Comparison of ENCODE assay signal across 2 cellular contexts in the genomic region with DNA sequence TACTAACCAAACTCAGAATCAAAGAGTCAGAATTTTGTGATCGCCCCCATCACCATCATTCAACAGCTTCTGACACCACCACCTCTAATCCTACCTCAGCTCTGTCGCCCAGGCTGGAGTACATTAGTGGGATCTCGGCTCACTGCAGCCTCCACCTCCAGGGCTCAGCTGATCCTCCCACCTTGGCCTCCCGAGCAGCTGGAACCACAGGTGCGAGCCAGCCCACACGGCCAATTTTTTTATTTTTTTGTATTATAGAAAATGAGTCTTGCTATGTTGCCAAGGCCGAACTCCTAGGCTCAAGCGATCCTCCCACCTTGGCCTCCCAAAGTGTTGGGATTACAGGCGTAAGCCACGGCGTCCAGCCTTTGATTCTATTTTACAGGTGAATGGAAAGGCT.
TF ChIP-seq lines count a peak whose summit lies in the region.

No MANE protein-coding gene starts in this region.

TF ChIP-seq in K562, 482 proteins besides CTCF, POLR2A, EP300 and RAD21 (continued from another document):
- TF ChIP-seq ZNF586 (CRISPR knock-in tag; conservative IDR thresholded peaks at IDR 0.05) (no peak), MTF1 (CRISPR knock-in tag; IDR thresholded peaks at IDR 0.05; ENCODE audit: borderline replicate concordance) (no peak), NCOR1 (IDR thresholded peaks at IDR 0.05) (no peak), TBP (optimal IDR thresholded peaks at IDR 0.05; ENCODE audit: low read depth, low read length) (no peak), NFIC (IDR thresholded peaks at IDR 0.05) (no peak), MCM2 (IDR thresholded peaks at IDR 0.05; ENCODE audit: low read depth) (no peak), RB1 (IDR thresholded peaks at IDR 0.05; ENCODE audit: low read depth) (no peak), NR3C1 (CRISPR knock-in tag; IDR thresholded peaks at IDR 0.05) (no peak), RUNX1 (IDR thresholded peaks at IDR 0.05; ENCODE audit: low read depth) (no peak), SRSF1 (IDR thresholded peaks at IDR 0.05; ENCODE audit: low read depth, low read length) (no peak)
- TF ChIP-seq, protein P1, sequence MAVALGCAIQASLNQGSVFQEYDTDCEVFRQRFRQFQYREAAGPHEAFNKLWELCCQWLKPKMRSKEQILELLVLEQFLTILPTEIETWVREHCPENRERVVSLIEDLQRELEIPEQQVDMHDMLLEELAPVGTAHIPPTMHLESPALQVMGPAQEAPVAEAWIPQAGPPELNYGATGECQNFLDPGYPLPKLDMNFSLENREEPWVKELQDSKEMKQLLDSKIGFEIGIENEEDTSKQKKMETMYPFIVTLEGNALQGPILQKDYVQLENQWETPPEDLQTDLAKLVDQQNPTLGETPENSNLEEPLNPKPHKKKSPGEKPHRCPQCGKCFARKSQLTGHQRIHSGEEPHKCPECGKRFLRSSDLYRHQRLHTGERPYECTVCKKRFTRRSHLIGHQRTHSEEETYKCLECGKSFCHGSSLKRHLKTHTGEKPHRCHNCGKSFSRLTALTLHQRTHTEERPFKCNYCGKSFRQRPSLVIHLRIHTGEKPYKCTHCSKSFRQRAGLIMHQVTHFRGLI (CRISPR knock-in tag; IDR thresholded peaks at IDR 0.05) = no peak
- TF ChIP-seq, protein P2, sequence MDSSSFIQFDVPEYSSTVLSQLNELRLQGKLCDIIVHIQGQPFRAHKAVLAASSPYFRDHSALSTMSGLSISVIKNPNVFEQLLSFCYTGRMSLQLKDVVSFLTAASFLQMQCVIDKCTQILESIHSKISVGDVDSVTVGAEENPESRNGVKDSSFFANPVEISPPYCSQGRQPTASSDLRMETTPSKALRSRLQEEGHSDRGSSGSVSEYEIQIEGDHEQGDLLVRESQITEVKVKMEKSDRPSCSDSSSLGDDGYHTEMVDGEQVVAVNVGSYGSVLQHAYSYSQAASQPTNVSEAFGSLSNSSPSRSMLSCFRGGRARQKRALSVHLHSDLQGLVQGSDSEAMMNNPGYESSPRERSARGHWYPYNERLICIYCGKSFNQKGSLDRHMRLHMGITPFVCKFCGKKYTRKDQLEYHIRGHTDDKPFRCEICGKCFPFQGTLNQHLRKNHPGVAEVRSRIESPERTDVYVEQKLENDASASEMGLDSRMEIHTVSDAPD (CRISPR knock-in tag; IDR thresholded peaks at IDR 0.05) = no peak
TF ChIP-seq in K562: peak in this region for 0.

TF ChIP-seq in HepG2, 621 proteins besides CTCF, POLR2A, EP300 and RAD21:
- TF ChIP-seq, protein P3, sequence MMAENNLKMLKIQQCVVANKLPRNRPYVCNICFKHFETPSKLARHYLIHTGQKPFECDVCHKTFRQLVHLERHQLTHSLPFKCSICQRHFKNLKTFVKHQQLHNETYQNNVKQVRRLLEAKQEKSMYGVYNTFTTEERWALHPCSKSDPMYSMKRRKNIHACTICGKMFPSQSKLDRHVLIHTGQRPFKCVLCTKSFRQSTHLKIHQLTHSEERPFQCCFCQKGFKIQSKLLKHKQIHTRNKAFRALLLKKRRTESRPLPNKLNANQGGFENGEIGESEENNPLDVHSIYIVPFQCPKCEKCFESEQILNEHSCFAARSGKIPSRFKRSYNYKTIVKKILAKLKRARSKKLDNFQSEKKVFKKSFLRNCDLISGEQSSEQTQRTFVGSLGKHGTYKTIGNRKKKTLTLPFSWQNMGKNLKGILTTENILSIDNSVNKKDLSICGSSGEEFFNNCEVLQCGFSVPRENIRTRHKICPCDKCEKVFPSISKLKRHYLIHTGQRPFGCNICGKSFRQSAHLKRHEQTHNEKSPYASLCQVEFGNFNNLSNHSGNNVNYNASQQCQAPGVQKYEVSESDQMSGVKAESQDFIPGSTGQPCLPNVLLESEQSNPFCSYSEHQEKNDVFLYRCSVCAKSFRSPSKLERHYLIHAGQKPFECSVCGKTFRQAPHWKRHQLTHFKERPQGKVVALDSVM (CRISPR knock-in tag; IDR thresholded peaks at IDR 0.05) = peak; percentile 67
- no peak for TF ChIP-seq SNAPC2 (CRISPR knock-in tag; IDR thresholded peaks at IDR 0.05)
